In genomic region chr12:6426882-6427671, GRCh38 we compare ENCODE assay signal across 8 cellular contexts. TPM values are rescaled to one million over a fixed set of nuclear protein-coding genes. Genes with fewer than 3 reads are reported as not detected.
DNase-seq lines count a peak whose midpoint lies in the region; ATAC-seq, FAIRE-seq and TF ChIP-seq lines count a peak whose summit lies in the region.

No MANE protein-coding gene starts in this region.

- no peaks in the 10 kb centered on the region for H3K27me3 Mint-ChIP-seq in activated CD4-positive, alpha-beta memory T cell treated with anti-CD3 and anti-CD28 coated beads, Interleukin-2, amount 10 ng/mL, durations not matched to agents 7 days and 5 days
- no peaks in the 10 kb centered on the region for H3K27me3 Mint-ChIP-seq in memory B cell

- H3K27ac Mint-ChIP-seq in activated CD4-positive, alpha-beta memory T cell treated with anti-CD3 and anti-CD28 coated beads, Interleukin-2, amount 10 ng/mL, durations not matched to agents 7 days and 5 days = peak overlapping the region; percentile 95
- H3K27ac Mint-ChIP-seq in memory B cell = peak overlapping the region; percentile 93

- H3K4me1 ChIP-seq in thymus (ENCODE audit: control insufficient read depth, insufficient read depth, low read length) = peaks cover 30% of the 10 kb centered on the region

- no peaks in the 10 kb centered on the region for H3K9me3 Mint-ChIP-seq in activated CD4-positive, alpha-beta memory T cell treated with anti-CD3 and anti-CD28 coated beads, Interleukin-2, amount 10 ng/mL, durations not matched to agents 7 days and 5 days
- no peaks in the 10 kb centered on the region for H3K9me3 Mint-ChIP-seq in memory B cell

- H3K4me3 Mint-ChIP-seq in activated CD4-positive, alpha-beta memory T cell treated with anti-CD3 and anti-CD28 coated beads, Interleukin-2, amount 10 ng/mL, durations not matched to agents 7 days and 5 days = peak overlapping the region; percentile 54
- H3K4me3 Mint-ChIP-seq in memory B cell = peak overlapping the region; percentile 89

- no peak overlapping the region for H3K4me3 ChIP-seq in thymus (ENCODE audit: low read length)

- H3K36me3 Mint-ChIP-seq in activated CD4-positive, alpha-beta memory T cell treated with anti-CD3 and anti-CD28 coated beads, Interleukin-2, amount 10 ng/mL, durations not matched to agents 7 days and 5 days (ENCODE audit: low read depth) = no peaks in the 10 kb centered on the region
- no peaks in the 10 kb centered on the region for H3K36me3 Mint-ChIP-seq in memory B cell

- no peaks in the 10 kb centered on the region for H3K9me3 ChIP-seq in thymus (ENCODE audit: control insufficient read depth)

- FAIRE-seq in H54 (lab: Jason Lieb, UNC) = no peak

- ATAC-seq in GM19023 (IDR thresholded peaks at IDR 0.05; ENCODE audit: unreplicated experiment) (peak; percentile 67), HG03097 (IDR thresholded peaks at IDR 0.05; ENCODE audit: low FRiP score, unreplicated experiment) (peak; percentile 68), memory B cell (ENCODE audit: low read depth) (peak; percentile 76)

- TF ChIP-seq POLR2A in H54 (IDR thresholded peaks at IDR 0.05; ENCODE audit: low read depth, low read length) = no peak

- no peaks in the 10 kb centered on the region for H3K27me3 ChIP-seq in thymus (ENCODE audit: control insufficient read depth, insufficient read depth)

- CTCF ChIA-PET in activated CD4-positive, alpha-beta memory T cell treated with anti-CD3 and anti-CD28 coated beads, Interleukin-2, amount 10 ng/mL, durations not matched to agents 7 days and 5 days (lab: Charles Lee) = interaction anchor here (1.2 to 7.4 kb wide), 4 partner anchors 19 to 110 kb away, joined by 3 to 95 read pairs (median 4); no protein-coding TSS in a partner anchor

- POLR2A ChIA-PET in activated CD4-positive, alpha-beta memory T cell treated with anti-CD3 and anti-CD28 coated beads, Interleukin-2, amount 10 ng/mL, durations not matched to agents 7 days and 5 days (lab: Charles Lee) = interaction anchor here (0.7 to 6.7 kb wide), 11 partner anchors 16 to 1821 kb away, joined by 3 to 81 read pairs (median 4); partner anchors contain the start of genes GAPDH, TAPBPL and VAMP1

- peak; percentile 84 for DNase-seq in activated CD4-positive, alpha-beta memory T cell treated with anti-CD3 and anti-CD28 coated beads, Interleukin-2, amount 10 ng/mL, durations not matched to agents 7 days and 5 days
- DNase-seq in memory B cell (ENCODE audit: low spot score in 2 of 2) = peak; percentile 68 to 80
- DNase-seq in medulla oblongata (ENCODE audit: extremely low spot score) = no peak
- no peak for DNase-seq in H54 (ENCODE audit: insufficient read length, low spot score)
- DNase-seq in DMS53 treated with DMSO at 0.1 percent for 48 hours (lab: John Stamatoyannopoulos, UW; ENCODE audit: unreplicated experiment) = no peak

- H3K36me3 ChIP-seq in thymus (ENCODE audit: control insufficient read depth, insufficient read depth) = no peaks in the 10 kb centered on the region

- 50% methylated on average over 14 of the region's 14 CpGs for WGBS in thymus

- H3K27ac ChIP-seq in thymus (ENCODE audit: low read depth) = peak overlapping the region; percentile 98

- H3K4me1 Mint-ChIP-seq in activated CD4-positive, alpha-beta memory T cell treated with anti-CD3 and anti-CD28 coated beads, Interleukin-2, amount 10 ng/mL, durations not matched to agents 7 days and 5 days = peaks cover 65% of the 10 kb centered on the region
- peaks cover 43% of the 10 kb centered on the region for H3K4me1 Mint-ChIP-seq in memory B cell

RNA-seq across cellular contexts. Expression of gene CD27, which starts 17.7 kb away (rescaled TPM):
- 10 to 100 TPM; 39.9 to 43.4 TPM for total RNA-seq in activated CD4-positive, alpha-beta memory T cell treated with anti-CD3 and anti-CD28 coated beads, Interleukin-2, amount 10 ng/mL, durations not matched to agents 7 days and 5 days
- 75.4 TPM for polyA plus RNA-seq in thymus

RNA-seq across cellular contexts. Expression of gene TAPBPL, which starts 24.8 kb away (rescaled TPM):
- 10 to 100 TPM; 45.0 to 49.0 TPM for total RNA-seq in activated CD4-positive, alpha-beta memory T cell treated with anti-CD3 and anti-CD28 coated beads, Interleukin-2, amount 10 ng/mL, durations not matched to agents 7 days and 5 days
- 28.6 TPM for polyA plus RNA-seq in thymus

RNA-seq across cellular contexts. Expression of gene LTBR, which starts 43.1 kb away (rescaled TPM):
- under 1 TPM; 0.38 to 0.40 TPM for total RNA-seq in activated CD4-positive, alpha-beta memory T cell treated with anti-CD3 and anti-CD28 coated beads, Interleukin-2, amount 10 ng/mL, durations not matched to agents 7 days and 5 days
- 33.3 TPM for polyA plus RNA-seq in thymus

RNA-seq across cellular contexts. Expression of gene VAMP1, which starts 43.4 kb away (rescaled TPM):
- 10 to 100 TPM; 45.1 to 50.9 TPM for total RNA-seq in activated CD4-positive, alpha-beta memory T cell treated with anti-CD3 and anti-CD28 coated beads, Interleukin-2, amount 10 ng/mL, durations not matched to agents 7 days and 5 days
- 17.2 TPM for polyA plus RNA-seq in thymus

RNA-seq across cellular contexts. Expression of gene SCNN1A, which starts 51.7 kb away (rescaled TPM):
- 1 to 10 TPM in 1 of 2 experiments, under 1 TPM in 1; 0.78 to 1.3 TPM for total RNA-seq in activated CD4-positive, alpha-beta memory T cell treated with anti-CD3 and anti-CD28 coated beads, Interleukin-2, amount 10 ng/mL, durations not matched to agents 7 days and 5 days
- 28.9 TPM for polyA plus RNA-seq in thymus

Comparison
In these comparisons a context has a peak if more than half of its experiments do, and no peak if none do; other contexts are left out.
1. DNase-seq: peak in activated CD4-positive, alpha-beta memory T cell treated with anti-CD3 and anti-CD28 coated beads, Interleukin-2, amount 10 ng/mL, durations not matched to agents 7 days and 5 days (single experiment) and memory B cell (2 of 2); none in medulla oblongata (single experiment), H54 (single experiment) and DMS53 treated with DMSO at 0.1 percent for 48 hours (single experiment).
2. Peak in every context shown above with its lines, with median percentiles within 50 percentile points of each other: ATAC-seq.